ENCODE assay signal across 8 cellular contexts in genomic region chr20:45053441-45054351, GRCh38. TPM values are rescaled to one million over a fixed set of nuclear protein-coding genes. Genes with fewer than 3 reads are reported as not detected.
DNase-seq lines count a peak whose midpoint lies in the region; ATAC-seq, FAIRE-seq and TF ChIP-seq lines count a peak whose summit lies in the region.
"Had no signal": no experiment of that assay in that cellular context is flagged by ENCODE, and none has a peak within 500 bp of the region (broad histone marks: within the 10 kb centered on the region; RNA-seq: fewer than 3 reads in every experiment).

No MANE protein-coding gene starts in this region.

- H2BK12ac ChIP-seq in neuronal stem cell (ENCODE audit: low read length): no peak overlapping the region

- no peak overlapping the region for H3K18ac ChIP-seq in neuronal stem cell (ENCODE audit: low read length)

- H3K79me1 ChIP-seq in neuronal stem cell (ENCODE audit: low read depth, low read length): no peaks in the 10 kb centered on the region

- no peak overlapping the region for H3K9ac ChIP-seq in neuronal stem cell (ENCODE audit: low read depth, low read length, poor library complexity)

- DNase-seq in HTR-8/SVneo (ENCODE audit: insufficient read length, low spot score): no peak
- peak; percentile 29 for DNase-seq in astrocyte of the hippocampus (ENCODE audit: low read depth, low spot score)
- DNase-seq in neuronal stem cell (ENCODE audit: low spot score): no peak
- DNase-seq in DMS53 (lab: John Stamatoyannopoulos, UW): no peak
- DNase-seq in stomach: no peak
- DNase-seq in effector CD8-positive, alpha-beta T cell (lab: John Stamatoyannopoulos, UW): no peak
- DNase-seq: NCI-H82 had no signal

- no peak overlapping the region for H3K4ac ChIP-seq in neuronal stem cell (ENCODE audit: low read length)

- no peak overlapping the region for H4K8ac ChIP-seq in neuronal stem cell (ENCODE audit: low read depth, low read length)

- TF ChIP-seq CTCF in stomach (IDR thresholded peaks at IDR 0.05): no peak

- H4K91ac ChIP-seq in neuronal stem cell (ENCODE audit: low read depth, low read length, poor library complexity): no peak overlapping the region

- peaks cover 3 to 18% of the 10 kb centered on the region in 2 donors for H3K36me3 ChIP-seq in neuronal stem cell (replicated peaks in 1 of 2; ENCODE audit: control insufficient read depth in 2 of 2, insufficient read depth in 2 of 2, low read length in 2 of 2)
- H3K36me3 ChIP-seq in stomach: peaks cover 0 to 48% (median 15%) of the 10 kb centered on the region in 4 donors

- H2BK5ac ChIP-seq in neuronal stem cell (ENCODE audit: low read length): no peak overlapping the region

- WGBS in neuronal stem cell (ENCODE audit: extremely low coverage in 2 of 2, insufficient read length in 2 of 2, insufficient replicate concordance in 1 of 2), 2 donors: no CpG with 5 or more reads among the region's 7 CpGs
- WGBS in stomach, 5 donors: 81 to 96% (median 92%) methylated on average over 7 of the region's 7 CpGs

- H3K4me1 ChIP-seq in neuronal stem cell (ENCODE audit: control insufficient read depth in 2 of 2, insufficient read depth in 1 of 2, low read depth in 1 of 2, low read length in 2 of 2) (peaks cover 6 to 27% of the 10 kb centered on the region in 2 donors), stomach (peaks cover 0 to 44% (median 12%) of the 10 kb centered on the region in 4 donors)

- intact Hi-C loops in stomach (cut with DNase I; ENCODE audit: low total_unique reads): no loop called here

- H2BK120ac ChIP-seq in neuronal stem cell (ENCODE audit: low read depth, low read length): no peak overlapping the region

- ATAC-seq in GM19023 (IDR thresholded peaks at IDR 0.05; ENCODE audit: unreplicated experiment): peak; percentile 20

- H3K4me2 ChIP-seq in neuronal stem cell (ENCODE audit: insufficient read depth, low read length, poor library complexity, severe bottlenecking): no peak overlapping the region

- H3K27ac ChIP-seq in neuronal stem cell (replicated peaks; ENCODE audit: low read length) (no peak overlapping the region), stomach (no peak overlapping the region)

- TF ChIP-seq EP300 in stomach (IDR thresholded peaks at IDR 0.05): no peak

- no peak overlapping the region for H2AK5ac ChIP-seq in neuronal stem cell (ENCODE audit: low read depth, low read length)

- FAIRE-seq in HTR-8/SVneo (lab: Jason Lieb, UNC): peak; percentile 82

- H3K9me3 ChIP-seq in neuronal stem cell (replicated peaks in 1 of 2; ENCODE audit: control insufficient read depth in 2 of 2, insufficient read depth in 1 of 2, low read depth in 1 of 2, low read length in 2 of 2): no peaks in the 10 kb centered on the region
- H3K9me3 ChIP-seq in stomach: no peaks in the 10 kb centered on the region

- no peak for TF ChIP-seq POLR2A in stomach (IDR thresholded peaks at IDR 0.05)

- no peak overlapping the region for H2BK15ac ChIP-seq in neuronal stem cell (ENCODE audit: low read length)

- H2AFZ ChIP-seq in neuronal stem cell (ENCODE audit: low read length): peak overlapping the region; percentile 17

- H3K4me3 ChIP-seq in neuronal stem cell (ENCODE audit: low read length in 2 of 2) (no peak overlapping the region), stomach (no peak overlapping the region)

- H3K27me3 ChIP-seq in neuronal stem cell (ENCODE audit: control insufficient read depth in 3 of 3, insufficient read depth in 3 of 3, low read depth in 1 of 3, low read length in 3 of 3) (no peaks in the 10 kb centered on the region), stomach (no peaks in the 10 kb centered on the region)

- H3K14ac ChIP-seq in neuronal stem cell (ENCODE audit: low read length): no peak overlapping the region

- H3K23ac ChIP-seq in neuronal stem cell (ENCODE audit: low read depth, low read length, poor library complexity): no peak overlapping the region

RNA-seq across cellular contexts. Expression of gene KCNS1, which starts 47.2 kb away (rescaled TPM):
- 0.13 TPM for polyA plus RNA-seq in neuronal stem cell (2013, experiment 1 of 2)
- polyA plus RNA-seq in neuronal stem cell (2013, experiment 2 of 2): 0.11 TPM
- total RNA-seq in stomach: not detected
- polyA plus RNA-seq in stomach: under 1 TPM in 1 of 3 donors, not detected in 2; 0.30 TPM
